In the genomic region with DNA sequence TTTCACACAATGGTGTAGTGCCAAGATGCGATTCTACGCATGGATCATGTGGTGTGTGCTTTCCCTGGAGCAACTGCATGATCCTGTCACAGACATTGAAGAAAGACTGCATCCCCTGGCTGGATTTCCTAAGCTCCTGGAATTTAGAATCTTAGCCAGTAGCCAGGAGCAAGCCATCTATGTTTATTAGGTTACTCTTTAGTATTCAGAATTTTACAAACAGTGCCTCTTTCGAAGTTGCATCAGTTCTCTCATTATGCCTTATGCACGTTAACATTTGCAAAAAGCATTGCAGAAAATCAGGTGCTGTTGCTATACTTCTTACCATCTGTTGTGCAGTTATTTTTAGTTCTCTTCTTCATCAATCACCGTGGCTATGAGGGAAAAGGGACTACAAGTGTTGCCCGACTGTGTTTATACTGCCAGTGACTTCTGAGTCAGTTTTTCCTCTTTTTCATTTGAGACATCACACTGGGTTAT, we compare ENCODE assay signal across 19 cellular contexts.
DNase-seq lines count a peak whose midpoint lies in the region; ATAC-seq and TF ChIP-seq lines count a peak whose summit lies in the region.
"Had no signal": no experiment of that assay in that cellular context is flagged by ENCODE, and none has a peak within 500 bp of the region (broad histone marks: within the 10 kb centered on the region; RNA-seq: fewer than 3 reads in every experiment).

No MANE protein-coding gene starts in this region.

- no peak overlapping the region for H3K4me2 ChIP-seq in osteoblast (ENCODE audit: insufficient read depth, low read length)

- no peaks in the 10 kb centered on the region for H3K4me1 ChIP-seq in osteoblast (ENCODE audit: insufficient read depth, low read length)
- H3K4me1 ChIP-seq in prostate gland (replicated peaks), result no peaks in the 10 kb centered on the region
- H3K4me1 ChIP-seq: esophagus squamous epithelium, left ventricle myocardium inferior, pancreas, Peyer's patch, thyroid gland had no signal

- POLR2A ChIA-PET in CD4-positive, alpha-beta T cell (lab: Charles Lee), result no interaction called here

- H3K27me3 Mint-ChIP-seq in CD4-positive, alpha-beta T cell, result no peaks in the 10 kb centered on the region

- H3K4me1 Mint-ChIP-seq in CD4-positive, alpha-beta T cell (ENCODE audit: low read depth), result no peaks in the 10 kb centered on the region

- H3K4me3 Mint-ChIP-seq in CD4-positive, alpha-beta T cell, result no peak overlapping the region
- H3K4me3 Mint-ChIP-seq: activated T-cell treated with anti-CD3 and anti-CD28 coated beads, Interleukin-2, amount 50 U/mL, for 4 hours had no signal

- ATAC-seq in CD4-positive, alpha-beta T cell (ENCODE audit: poor library complexity), result no peak
- ATAC-seq: activated naive CD4-positive, alpha-beta T cell treated with anti-CD3 and anti-CD28 coated beads, Interleukin-2, amount 50 U/mL, for 72 hours; activated T-cell treated with anti-CD3 and anti-CD28 coated beads, Interleukin-2, amount 50 U/mL, for 4 hours had no signal

- no peaks in the 10 kb centered on the region for H3K9me3 ChIP-seq in osteoblast (ENCODE audit: low read depth, low read length)
- no peaks in the 10 kb centered on the region for H3K9me3 ChIP-seq in prostate gland
- H3K9me3 ChIP-seq in CD4-positive, alpha-beta T cell (ENCODE audit: control insufficient read depth, low read length), result no peaks in the 10 kb centered on the region
- H3K9me3 ChIP-seq: esophagus squamous epithelium, pancreas, Peyer's patch, thyroid gland had no signal

- intact Hi-C loops in prostate gland (cut with DNase I), result no loop called here
- intact Hi-C loops in CD4-positive, alpha-beta T cell (cut with DNase I, micrococcal nuclease), result no loop called here

- H3K9me3 Mint-ChIP-seq in CD4-positive, alpha-beta T cell, result peaks cover 12% of the 10 kb centered on the region

- CTCF ChIA-PET in CD4-positive, alpha-beta T cell (lab: Charles Lee), result no interaction called here

- peak; percentile 13 for DNase-seq in Daoy (ENCODE audit: low read depth)
- DNase-seq in NCI-H1694 (lab: John Stamatoyannopoulos, UW), result peak; percentile 32
- peak; percentile 49 for DNase-seq in dedifferentiated amniotic fluid mesenchymal stem cell (ENCODE audit: extremely low spot score)
- DNase-seq in osteoblast (ENCODE audit: insufficient read length, low spot score, missing footprints), result no peak
- no peak for DNase-seq in prostate gland (ENCODE audit: low spot score)
- DNase-seq in CD4-positive, alpha-beta T cell, result no peak
- no peak for DNase-seq in activated CD4-positive, alpha-beta T cell treated with anti-CD3 and anti-CD28 coated beads, Interleukin-2, amount 50 U/mL, for 1 hour
- no peak for DNase-seq in nucleus accumbens (lab: John Stamatoyannopoulos, UW)
- DNase-seq: activated T-cell treated with anti-CD3 and anti-CD28 coated beads, Interleukin-2, amount 50 U/mL, for 4 hours; esophagus squamous epithelium; GOT3; left ventricle myocardium inferior; NCI-H2029 treated with DMSO at 0.1 percent for 48 hours; pancreas; Peyer's patch; thyroid gland had no signal

- no peaks in the 10 kb centered on the region for H3K79me2 ChIP-seq in osteoblast (ENCODE audit: insufficient read depth, low read length)

- no peaks in the 10 kb centered on the region for H4K20me1 ChIP-seq in osteoblast (ENCODE audit: insufficient read depth, low read length)

- H3K4me3 ChIP-seq in osteoblast (ENCODE audit: insufficient read depth, low read length), result no peak overlapping the region
- no peak overlapping the region for H3K4me3 ChIP-seq in prostate gland
- H3K4me3 ChIP-seq: esophagus squamous epithelium, left ventricle myocardium inferior, pancreas, Peyer's patch, skin epidermis, thyroid gland had no signal

- no peaks in the 10 kb centered on the region for H3K36me3 Mint-ChIP-seq in CD4-positive, alpha-beta T cell (ENCODE audit: low read depth)

- TF ChIP-seq POLR2A in prostate gland (IDR thresholded peaks at IDR 0.05), result no peak

- no peak overlapping the region for H3K27ac Mint-ChIP-seq in CD4-positive, alpha-beta T cell
- H3K27ac Mint-ChIP-seq: activated naive CD4-positive, alpha-beta T cell treated with anti-CD3 and anti-CD28 coated beads, Interleukin-2, amount 50 U/mL, for 72 hours had no signal

- H2AFZ ChIP-seq in osteoblast (ENCODE audit: low read length), result peak overlapping the region; percentile 44

- H3K27me3 ChIP-seq in osteoblast (ENCODE audit: insufficient read depth, low read length), result no peaks in the 10 kb centered on the region
- no peaks in the 10 kb centered on the region for H3K27me3 ChIP-seq in prostate gland (replicated peaks; ENCODE audit: insufficient read depth)
- H3K27me3 ChIP-seq in CD4-positive, alpha-beta T cell (ENCODE audit: control insufficient read depth, insufficient read depth, low read length), result no peaks in the 10 kb centered on the region
- H3K27me3 ChIP-seq: esophagus squamous epithelium, pancreas, Peyer's patch, thyroid gland had no signal

- no peak overlapping the region for H3K27ac ChIP-seq in osteoblast (ENCODE audit: low read depth, low read length)
- H3K27ac ChIP-seq in prostate gland, result no peak overlapping the region
- H3K27ac ChIP-seq in CD4-positive, alpha-beta T cell (ENCODE audit: low read depth, low read length), result no peak overlapping the region
- H3K27ac ChIP-seq: C4-2B, esophagus squamous epithelium, left ventricle myocardium inferior, pancreas, Peyer's patch, skin epidermis, thyroid gland had no signal

- H3K36me3 ChIP-seq in osteoblast (ENCODE audit: insufficient read depth, low read length) (no peaks in the 10 kb centered on the region), prostate gland (no peaks in the 10 kb centered on the region)
- H3K36me3 ChIP-seq: esophagus squamous epithelium, left ventricle myocardium inferior, pancreas, Peyer's patch, thyroid gland had no signal

- 43% methylated on average over 6 of the region's 6 CpGs for WGBS in prostate gland

- TF ChIP-seq CTCF in osteoblast (IDR thresholded peaks at IDR 0.05; ENCODE audit: extremely low read depth, low read depth, low read length) (no peak), prostate gland (IDR thresholded peaks at IDR 0.05) (no peak)
- no peak for TF ChIP-seq CTCF in CD4-positive, alpha-beta T cell (IDR thresholded peaks at IDR 0.05)

Comparison
In these comparisons a context has a peak if more than half of its experiments do, and no peak if none do; other contexts are left out.
1. DNase-seq: peak in Daoy (single experiment), NCI-H1694 (single experiment) and dedifferentiated amniotic fluid mesenchymal stem cell (single experiment); none in osteoblast (single experiment), prostate gland (single experiment), CD4-positive, alpha-beta T cell (0 of 10), activated CD4-positive, alpha-beta T cell treated with anti-CD3 and anti-CD28 coated beads, Interleukin-2, amount 50 U/mL, for 1 hour (single experiment) and nucleus accumbens (0 of 56).